Comparison of ENCODE assay signal across 19 cellular contexts in genomic region chr2:155905640-155906039, GRCh38.
"Had no signal": no experiment of that assay in that cellular context is flagged by ENCODE, and none has a peak within 500 bp of the region (broad histone marks: within the 10 kb centered on the region; RNA-seq: fewer than 3 reads in every experiment).

No MANE protein-coding gene starts in this region.

- H3K4me1 ChIP-seq: lower lobe of right lung, parathyroid adenoma, right lobe of liver, tibial nerve, upper lobe of left lung had no signal

- H3K27ac ChIP-seq: coronary artery, lower lobe of right lung, parathyroid adenoma, right lobe of liver, thoracic aorta, tibial nerve, upper lobe of left lung had no signal

- H3K9ac ChIP-seq: parathyroid adenoma had no signal

- H3K79me2 ChIP-seq: parathyroid adenoma had no signal

- H3K9me3 ChIP-seq: lower lobe of right lung, mucosa of descending colon, right lobe of liver, thoracic aorta, tibial nerve, upper lobe of left lung had no signal

- ATAC-seq: effector memory CD8-positive, alpha-beta T cell; left ventricle myocardium superior; lower lobe of right lung; mucosa of descending colon; natural killer cell treated with Interleukin-12 subunit alpha and Interleukin-12 subunit beta and Interleukin-15 and Interleukin-18, amount 100 ng/mL, for 72 hours; right lobe of liver; stimulated activated naive B cell treated with anti-CD40 and anti-IgM and Interleukin-4, amounts not matched to agents 10 μg/mL and 1 μg/mL and 100 μg/mL, for 72 hours had no signal

- FAIRE-seq: keratinocyte, small intestine, urothelium cell line had no signal

- H3K27me3 ChIP-seq: right lobe of liver, tibial nerve, upper lobe of left lung had no signal

- H3K4me3 ChIP-seq: coronary artery, lower lobe of right lung, mucosa of descending colon, right lobe of liver, thoracic aorta, tibial nerve, upper lobe of left lung had no signal

- H3K36me3 ChIP-seq: lower lobe of right lung, right lobe of liver, thoracic aorta, tibial nerve, upper lobe of left lung had no signal

- DNase-seq: dermis blood vessel endothelial cell; effector memory CD8-positive, alpha-beta T cell; left ventricle myocardium superior; lower lobe of right lung; mucosa of descending colon; naive B cell; right lobe of liver; small intestine; stimulated activated CD4-positive, alpha-beta T cell treated with anti-CD3 and anti-CD28 coated beads, Interleukin-15, amount 100 ng/mL, for 24 hours; stimulated activated CD4-positive, alpha-beta T cell treated with anti-CD3 and anti-CD28 coated beads, Interleukin-2, amount 100 ng/mL, for 48 hours; stimulated activated naive B cell treated with anti-CD40 and anti-IgM and Interleukin-4, amounts not matched to agents 10 μg/mL and 1 μg/mL and 100 μg/mL, for 72 hours; upper lobe of left lung had no signal

- H2AFZ ChIP-seq: parathyroid adenoma had no signal
